1 cellular context compared by ENCODE assay signal in the genomic region with DNA sequence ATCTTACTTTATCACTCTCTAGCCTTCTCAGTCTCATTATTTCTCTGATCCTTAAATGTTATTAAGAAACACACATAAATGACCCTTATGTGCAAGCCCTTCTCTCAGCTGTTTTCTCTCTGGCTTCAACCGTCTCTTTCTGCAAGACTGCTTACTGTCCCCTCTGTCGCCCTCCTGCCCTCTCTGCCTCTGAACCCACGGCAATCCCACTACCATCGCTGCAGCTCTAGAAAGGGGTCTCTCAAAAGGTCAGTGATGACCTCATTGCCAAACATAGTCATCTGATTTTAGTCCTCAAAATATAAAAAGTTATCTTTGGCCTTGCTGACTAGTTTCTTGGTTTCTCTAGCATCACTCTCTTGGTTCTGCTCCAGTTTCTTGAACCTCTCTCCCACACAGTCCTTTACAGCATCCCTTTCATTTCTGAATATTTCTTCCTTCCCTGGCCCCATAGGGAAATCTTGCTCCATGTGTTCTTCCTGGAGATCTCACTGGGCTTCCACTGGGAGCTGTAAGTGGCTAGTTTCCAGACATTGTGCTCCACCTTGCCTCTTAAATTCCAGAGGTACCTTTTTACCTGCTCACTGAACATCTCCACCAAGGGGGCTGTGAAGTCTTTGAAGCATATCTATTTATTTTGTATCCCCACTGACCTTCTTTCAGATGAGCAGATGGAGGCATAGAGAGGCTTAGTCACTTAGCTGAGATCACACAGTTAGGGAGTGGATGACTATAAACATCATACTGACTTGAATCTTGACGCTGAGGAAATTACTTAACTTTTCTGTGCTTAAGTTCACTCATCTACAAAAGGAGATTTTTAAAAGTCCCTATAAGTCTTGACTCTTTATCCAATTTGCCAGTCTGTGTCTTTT.
TF ChIP-seq lines count a peak whose summit lies in the region.

No MANE protein-coding gene starts in this region.

TF ChIP-seq in IMR-90, 13 proteins besides CTCF, POLR2A, EP300 and RAD21 (continued from another document):
- TF ChIP-seq NFE2L2 (IDR thresholded peaks at IDR 0.05; ENCODE audit: low read depth, low read length), result no peak
- TF ChIP-seq FOS (IDR thresholded peaks at IDR 0.05; ENCODE audit: low read depth, low read length), result no peak
- no peak for TF ChIP-seq MXI1 (IDR thresholded peaks at IDR 0.05; ENCODE audit: borderline replicate concordance, low read depth, low read length)
- TF ChIP-seq MAZ (IDR thresholded peaks at IDR 0.05; ENCODE audit: borderline replicate concordance, low read depth, low read length), result no peak
- TF ChIP-seq, protein P1, sequence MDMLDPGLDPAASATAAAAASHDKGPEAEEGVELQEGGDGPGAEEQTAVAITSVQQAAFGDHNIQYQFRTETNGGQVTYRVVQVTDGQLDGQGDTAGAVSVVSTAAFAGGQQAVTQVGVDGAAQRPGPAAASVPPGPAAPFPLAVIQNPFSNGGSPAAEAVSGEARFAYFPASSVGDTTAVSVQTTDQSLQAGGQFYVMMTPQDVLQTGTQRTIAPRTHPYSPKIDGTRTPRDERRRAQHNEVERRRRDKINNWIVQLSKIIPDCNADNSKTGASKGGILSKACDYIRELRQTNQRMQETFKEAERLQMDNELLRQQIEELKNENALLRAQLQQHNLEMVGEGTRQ (IDR thresholded peaks at IDR 0.05; ENCODE audit: low read depth, low read length), result no peak
- no peak for TF ChIP-seq BHLHE40 (IDR thresholded peaks at IDR 0.05; ENCODE audit: low read depth, low read length)
- no peak for TF ChIP-seq RFX5 (IDR thresholded peaks at IDR 0.05; ENCODE audit: low read depth, low read length)
- no peak for TF ChIP-seq RCOR1 (IDR thresholded peaks at IDR 0.05; ENCODE audit: insufficient replicate concordance, low read length)
- no peak for TF ChIP-seq CHD1 (IDR thresholded peaks at IDR 0.05; ENCODE audit: low read depth, low read length)
- TF ChIP-seq SMC3 (IDR thresholded peaks at IDR 0.05; ENCODE audit: low read depth, low read length), result no peak
- TF ChIP-seq CEBPB (IDR thresholded peaks at IDR 0.05; ENCODE audit: low read depth, low read length), result no peak
